1 cellular context compared by ENCODE assay signal in the genomic region with DNA sequence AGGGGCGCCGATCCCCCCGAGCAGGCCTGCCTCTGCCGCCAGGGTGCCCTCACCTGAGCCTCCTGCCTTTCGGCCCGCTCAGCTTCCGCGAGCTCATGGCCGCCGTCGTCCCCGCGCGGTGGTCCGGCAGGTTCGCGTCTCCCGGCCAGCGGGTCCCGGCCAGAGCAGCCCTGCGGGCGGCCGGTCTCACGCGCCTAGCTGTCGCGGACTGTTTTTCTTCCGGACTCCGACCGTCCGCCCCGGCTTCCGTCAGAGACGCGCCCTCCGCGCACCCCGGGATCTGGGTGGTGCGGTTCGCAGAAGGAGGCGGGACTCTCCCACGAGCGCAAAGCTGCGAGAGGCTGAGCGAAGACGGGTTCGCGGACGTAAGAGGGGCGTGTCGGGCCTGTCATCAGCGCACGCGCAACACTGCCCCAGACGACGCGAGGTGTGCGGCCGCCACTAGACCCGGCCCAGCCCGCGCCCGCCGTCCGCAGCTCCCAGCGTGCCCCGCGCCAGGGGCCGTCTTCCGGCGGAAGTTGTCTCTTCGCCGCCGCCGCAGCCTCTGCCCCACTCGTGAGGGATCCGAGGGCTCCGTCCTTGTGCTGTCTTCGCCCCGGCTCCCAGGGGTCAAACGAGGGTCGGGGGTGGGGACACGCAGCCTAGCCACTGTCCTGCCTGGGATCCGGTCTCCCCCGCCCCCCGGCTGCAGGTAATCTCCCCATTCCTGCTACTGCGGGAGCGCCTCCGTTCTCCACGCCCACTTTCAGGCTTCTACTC.
TF ChIP-seq lines count a peak whose summit lies in the region.

A gene (minus strand): TSS at position 210 of the 759 bp plus-strand sequence. CDS start 113 bp downstream, at position 97.

TF ChIP-seq in K562, 482 proteins besides CTCF, POLR2A, EP300 and RAD21 (continued from another document and continues in another):
- TF ChIP-seq, protein P1, sequence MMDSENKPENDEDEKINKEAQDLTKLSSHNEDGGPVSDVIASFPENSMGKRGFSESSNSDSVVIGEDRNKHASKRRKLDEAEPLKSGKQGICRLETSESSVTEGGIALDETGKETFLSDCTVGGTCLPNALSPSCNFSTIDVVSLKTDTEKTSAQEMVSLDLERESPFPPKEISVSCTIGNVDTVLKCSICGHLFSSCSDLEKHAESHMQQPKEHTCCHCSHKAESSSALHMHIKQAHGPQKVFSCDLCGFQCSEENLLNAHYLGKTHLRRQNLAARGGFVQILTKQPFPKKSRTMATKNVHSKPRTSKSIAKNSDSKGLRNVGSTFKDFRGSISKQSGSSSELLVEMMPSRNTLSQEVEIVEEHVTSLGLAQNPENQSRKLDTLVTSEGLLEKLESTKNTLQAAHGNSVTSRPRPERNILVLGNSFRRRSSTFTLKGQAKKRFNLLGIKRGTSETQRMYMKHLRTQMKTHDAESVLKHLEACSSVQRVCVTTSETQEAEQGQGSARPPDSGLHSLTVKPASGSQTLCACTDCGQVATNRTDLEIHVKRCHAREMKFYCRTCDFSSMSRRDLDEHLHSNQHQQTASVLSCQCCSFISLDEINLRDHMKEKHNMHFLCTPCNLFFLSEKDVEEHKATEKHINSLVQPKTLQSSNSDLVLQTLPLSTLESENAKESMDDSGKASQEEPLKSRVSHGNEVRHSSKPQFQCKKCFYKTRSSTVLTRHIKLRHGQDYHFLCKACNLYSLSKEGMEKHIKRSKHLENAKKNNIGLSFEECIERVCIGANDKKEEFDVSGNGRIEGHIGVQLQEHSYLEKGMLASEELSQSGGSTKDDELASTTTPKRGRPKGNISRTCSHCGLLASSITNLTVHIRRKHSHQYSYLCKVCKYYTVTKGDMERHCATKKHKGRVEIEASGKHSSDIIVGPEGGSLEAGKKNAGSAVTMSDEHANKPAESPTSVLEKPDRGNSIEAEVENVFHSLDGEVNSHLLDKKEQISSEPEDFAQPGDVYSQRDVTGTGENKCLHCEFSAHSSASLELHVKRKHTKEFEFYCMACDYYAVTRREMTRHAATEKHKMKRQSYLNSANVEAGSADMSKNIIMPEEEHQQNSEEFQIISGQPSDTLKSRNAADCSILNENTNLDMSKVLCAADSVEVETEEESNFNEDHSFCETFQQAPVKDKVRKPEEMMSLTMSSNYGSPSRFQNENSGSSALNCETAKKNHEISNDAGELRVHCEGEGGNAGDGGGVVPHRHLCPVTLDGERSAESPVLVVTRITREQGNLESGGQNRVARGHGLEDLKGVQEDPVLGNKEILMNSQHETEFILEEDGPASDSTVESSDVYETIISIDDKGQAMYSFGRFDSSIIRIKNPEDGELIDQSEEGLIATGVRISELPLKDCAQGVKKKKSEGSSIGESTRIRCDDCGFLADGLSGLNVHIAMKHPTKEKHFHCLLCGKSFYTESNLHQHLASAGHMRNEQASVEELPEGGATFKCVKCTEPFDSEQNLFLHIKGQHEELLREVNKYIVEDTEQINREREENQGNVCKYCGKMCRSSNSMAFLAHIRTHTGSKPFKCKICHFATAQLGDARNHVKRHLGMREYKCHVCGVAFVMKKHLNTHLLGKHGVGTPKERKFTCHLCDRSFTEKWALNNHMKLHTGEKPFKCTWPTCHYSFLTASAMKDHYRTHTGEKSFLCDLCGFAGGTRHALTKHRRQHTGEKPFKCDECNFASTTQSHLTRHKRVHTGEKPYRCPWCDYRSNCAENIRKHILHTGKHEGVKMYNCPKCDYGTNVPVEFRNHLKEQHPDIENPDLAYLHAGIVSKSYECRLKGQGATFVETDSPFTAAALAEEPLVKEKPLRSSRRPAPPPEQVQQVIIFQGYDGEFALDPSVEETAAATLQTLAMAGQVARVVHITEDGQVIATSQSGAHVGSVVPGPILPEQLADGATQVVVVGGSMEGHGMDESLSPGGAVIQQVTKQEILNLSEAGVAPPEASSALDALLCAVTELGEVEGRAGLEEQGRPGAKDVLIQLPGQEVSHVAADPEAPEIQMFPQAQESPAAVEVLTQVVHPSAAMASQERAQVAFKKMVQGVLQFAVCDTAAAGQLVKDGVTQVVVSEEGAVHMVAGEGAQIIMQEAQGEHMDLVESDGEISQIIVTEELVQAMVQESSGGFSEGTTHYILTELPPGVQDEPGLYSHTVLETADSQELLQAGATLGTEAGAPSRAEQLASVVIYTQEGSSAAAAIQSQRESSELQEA (IDR thresholded peaks at IDR 0.05; ENCODE audit: low read depth): peak; percentile 86
- peak; percentile 55; the same call in 1 of the 2 replicates for TF ChIP-seq ESRRA (IDR thresholded peaks at IDR 0.05; ENCODE audit: borderline replicate concordance, low read depth)
- no peak for TF ChIP-seq ARHGAP35 (IDR thresholded peaks at IDR 0.05; ENCODE audit: partially characterized antibody)
- TF ChIP-seq MAZ (CRISPR knock-in tag; conservative IDR thresholded peaks at IDR 0.05 in 1 of 2, IDR thresholded peaks at IDR 0.05 in 1 of 2): peak; percentile 27 to 29; a peak in 2 of 4 replicates
- TF ChIP-seq, protein P2, sequence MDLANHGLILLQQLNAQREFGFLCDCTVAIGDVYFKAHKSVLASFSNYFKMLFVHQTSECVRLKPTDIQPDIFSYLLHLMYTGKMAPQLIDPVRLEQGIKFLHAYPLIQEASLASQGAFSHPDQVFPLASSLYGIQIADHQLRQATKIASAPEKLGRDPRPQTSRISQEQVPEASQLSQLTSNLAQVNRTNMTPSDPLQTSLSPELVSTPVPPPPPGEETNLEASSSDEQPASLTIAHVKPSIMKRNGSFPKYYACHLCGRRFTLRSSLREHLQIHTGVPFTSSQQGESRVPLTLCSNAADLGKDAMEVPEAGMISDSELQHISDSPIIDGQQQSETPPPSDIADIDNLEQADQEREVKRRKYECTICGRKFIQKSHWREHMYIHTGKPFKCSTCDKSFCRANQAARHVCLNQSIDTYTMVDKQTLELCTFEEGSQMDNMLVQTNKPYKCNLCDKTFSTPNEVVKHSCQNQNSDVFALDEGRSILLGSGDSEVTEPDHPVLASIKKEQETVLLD (IDR thresholded peaks at IDR 0.05): peak; percentile 41; the same call in 1 of the 2 replicates
- no peak for TF ChIP-seq HEY1 (CRISPR knock-in tag; IDR thresholded peaks at IDR 0.05; ENCODE audit: borderline replicate concordance)
- TF ChIP-seq ZC3H8 (IDR thresholded peaks at IDR 0.05): no peak
- TF ChIP-seq, protein P3, sequence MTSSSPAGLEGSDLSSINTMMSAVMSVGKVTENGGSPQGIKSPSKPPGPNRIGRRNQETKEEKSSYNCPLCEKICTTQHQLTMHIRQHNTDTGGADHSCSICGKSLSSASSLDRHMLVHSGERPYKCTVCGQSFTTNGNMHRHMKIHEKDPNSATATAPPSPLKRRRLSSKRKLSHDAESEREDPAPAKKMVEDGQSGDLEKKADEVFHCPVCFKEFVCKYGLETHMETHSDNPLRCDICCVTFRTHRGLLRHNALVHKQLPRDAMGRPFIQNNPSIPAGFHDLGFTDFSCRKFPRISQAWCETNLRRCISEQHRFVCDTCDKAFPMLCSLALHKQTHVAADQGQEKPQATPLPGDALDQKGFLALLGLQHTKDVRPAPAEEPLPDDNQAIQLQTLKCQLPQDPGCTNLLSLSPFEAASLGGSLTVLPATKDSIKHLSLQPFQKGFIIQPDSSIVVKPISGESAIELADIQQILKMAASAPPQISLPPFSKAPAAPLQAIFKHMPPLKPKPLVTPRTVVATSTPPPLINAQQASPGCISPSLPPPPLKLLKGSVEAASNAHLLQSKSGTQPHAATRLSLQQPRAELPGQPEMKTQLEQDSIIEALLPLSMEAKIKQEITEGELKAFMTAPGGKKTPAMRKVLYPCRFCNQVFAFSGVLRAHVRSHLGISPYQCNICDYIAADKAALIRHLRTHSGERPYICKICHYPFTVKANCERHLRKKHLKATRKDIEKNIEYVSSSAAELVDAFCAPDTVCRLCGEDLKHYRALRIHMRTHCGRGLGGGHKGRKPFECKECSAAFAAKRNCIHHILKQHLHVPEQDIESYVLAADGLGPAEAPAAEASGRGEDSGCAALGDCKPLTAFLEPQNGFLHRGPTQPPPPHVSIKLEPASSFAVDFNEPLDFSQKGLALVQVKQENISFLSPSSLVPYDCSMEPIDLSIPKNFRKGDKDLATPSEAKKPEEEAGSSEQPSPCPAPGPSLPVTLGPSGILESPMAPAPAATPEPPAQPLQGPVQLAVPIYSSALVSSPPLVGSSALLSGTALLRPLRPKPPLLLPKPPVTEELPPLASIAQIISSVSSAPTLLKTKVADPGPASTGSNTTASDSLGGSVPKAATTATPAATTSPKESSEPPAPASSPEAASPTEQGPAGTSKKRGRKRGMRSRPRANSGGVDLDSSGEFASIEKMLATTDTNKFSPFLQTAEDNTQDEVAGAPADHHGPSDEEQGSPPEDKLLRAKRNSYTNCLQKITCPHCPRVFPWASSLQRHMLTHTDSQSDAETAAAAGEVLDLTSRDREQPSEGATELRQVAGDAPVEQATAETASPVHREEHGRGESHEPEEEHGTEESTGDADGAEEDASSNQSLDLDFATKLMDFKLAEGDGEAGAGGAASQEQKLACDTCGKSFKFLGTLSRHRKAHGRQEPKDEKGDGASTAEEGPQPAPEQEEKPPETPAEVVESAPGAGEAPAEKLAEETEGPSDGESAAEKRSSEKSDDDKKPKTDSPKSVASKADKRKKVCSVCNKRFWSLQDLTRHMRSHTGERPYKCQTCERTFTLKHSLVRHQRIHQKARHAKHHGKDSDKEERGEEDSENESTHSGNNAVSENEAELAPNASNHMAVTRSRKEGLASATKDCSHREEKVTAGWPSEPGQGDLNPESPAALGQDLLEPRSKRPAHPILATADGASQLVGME (CRISPR knock-in tag; IDR thresholded peaks at IDR 0.05): no peak
- TF ChIP-seq, protein P4, sequence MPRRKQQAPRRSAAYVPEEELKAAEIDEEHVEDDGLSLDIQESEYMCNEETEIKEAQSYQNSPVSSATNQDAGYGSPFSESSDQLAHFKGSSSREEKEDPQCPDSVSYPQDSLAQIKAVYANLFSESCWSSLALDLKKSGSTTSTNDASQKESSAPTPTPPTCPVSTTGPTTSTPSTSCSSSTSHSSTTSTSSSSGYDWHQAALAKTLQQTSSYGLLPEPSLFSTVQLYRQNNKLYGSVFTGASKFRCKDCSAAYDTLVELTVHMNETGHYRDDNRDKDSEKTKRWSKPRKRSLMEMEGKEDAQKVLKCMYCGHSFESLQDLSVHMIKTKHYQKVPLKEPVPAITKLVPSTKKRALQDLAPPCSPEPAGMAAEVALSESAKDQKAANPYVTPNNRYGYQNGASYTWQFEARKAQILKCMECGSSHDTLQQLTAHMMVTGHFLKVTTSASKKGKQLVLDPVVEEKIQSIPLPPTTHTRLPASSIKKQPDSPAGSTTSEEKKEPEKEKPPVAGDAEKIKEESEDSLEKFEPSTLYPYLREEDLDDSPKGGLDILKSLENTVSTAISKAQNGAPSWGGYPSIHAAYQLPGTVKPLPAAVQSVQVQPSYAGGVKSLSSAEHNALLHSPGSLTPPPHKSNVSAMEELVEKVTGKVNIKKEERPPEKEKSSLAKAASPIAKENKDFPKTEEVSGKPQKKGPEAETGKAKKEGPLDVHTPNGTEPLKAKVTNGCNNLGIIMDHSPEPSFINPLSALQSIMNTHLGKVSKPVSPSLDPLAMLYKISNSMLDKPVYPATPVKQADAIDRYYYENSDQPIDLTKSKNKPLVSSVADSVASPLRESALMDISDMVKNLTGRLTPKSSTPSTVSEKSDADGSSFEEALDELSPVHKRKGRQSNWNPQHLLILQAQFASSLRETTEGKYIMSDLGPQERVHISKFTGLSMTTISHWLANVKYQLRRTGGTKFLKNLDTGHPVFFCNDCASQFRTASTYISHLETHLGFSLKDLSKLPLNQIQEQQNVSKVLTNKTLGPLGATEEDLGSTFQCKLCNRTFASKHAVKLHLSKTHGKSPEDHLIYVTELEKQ (CRISPR knock-in tag; IDR thresholded peaks at IDR 0.05): no peak
- TF ChIP-seq, protein P5, sequence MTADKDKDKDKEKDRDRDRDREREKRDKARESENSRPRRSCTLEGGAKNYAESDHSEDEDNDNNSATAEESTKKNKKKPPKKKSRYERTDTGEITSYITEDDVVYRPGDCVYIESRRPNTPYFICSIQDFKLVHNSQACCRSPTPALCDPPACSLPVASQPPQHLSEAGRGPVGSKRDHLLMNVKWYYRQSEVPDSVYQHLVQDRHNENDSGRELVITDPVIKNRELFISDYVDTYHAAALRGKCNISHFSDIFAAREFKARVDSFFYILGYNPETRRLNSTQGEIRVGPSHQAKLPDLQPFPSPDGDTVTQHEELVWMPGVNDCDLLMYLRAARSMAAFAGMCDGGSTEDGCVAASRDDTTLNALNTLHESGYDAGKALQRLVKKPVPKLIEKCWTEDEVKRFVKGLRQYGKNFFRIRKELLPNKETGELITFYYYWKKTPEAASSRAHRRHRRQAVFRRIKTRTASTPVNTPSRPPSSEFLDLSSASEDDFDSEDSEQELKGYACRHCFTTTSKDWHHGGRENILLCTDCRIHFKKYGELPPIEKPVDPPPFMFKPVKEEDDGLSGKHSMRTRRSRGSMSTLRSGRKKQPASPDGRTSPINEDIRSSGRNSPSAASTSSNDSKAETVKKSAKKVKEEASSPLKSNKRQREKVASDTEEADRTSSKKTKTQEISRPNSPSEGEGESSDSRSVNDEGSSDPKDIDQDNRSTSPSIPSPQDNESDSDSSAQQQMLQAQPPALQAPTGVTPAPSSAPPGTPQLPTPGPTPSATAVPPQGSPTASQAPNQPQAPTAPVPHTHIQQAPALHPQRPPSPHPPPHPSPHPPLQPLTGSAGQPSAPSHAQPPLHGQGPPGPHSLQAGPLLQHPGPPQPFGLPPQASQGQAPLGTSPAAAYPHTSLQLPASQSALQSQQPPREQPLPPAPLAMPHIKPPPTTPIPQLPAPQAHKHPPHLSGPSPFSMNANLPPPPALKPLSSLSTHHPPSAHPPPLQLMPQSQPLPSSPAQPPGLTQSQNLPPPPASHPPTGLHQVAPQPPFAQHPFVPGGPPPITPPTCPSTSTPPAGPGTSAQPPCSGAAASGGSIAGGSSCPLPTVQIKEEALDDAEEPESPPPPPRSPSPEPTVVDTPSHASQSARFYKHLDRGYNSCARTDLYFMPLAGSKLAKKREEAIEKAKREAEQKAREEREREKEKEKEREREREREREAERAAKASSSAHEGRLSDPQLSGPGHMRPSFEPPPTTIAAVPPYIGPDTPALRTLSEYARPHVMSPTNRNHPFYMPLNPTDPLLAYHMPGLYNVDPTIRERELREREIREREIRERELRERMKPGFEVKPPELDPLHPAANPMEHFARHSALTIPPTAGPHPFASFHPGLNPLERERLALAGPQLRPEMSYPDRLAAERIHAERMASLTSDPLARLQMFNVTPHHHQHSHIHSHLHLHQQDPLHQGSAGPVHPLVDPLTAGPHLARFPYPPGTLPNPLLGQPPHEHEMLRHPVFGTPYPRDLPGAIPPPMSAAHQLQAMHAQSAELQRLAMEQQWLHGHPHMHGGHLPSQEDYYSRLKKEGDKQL (CRISPR knock-in tag; IDR thresholded peaks at IDR 0.05; ENCODE audit: borderline replicate concordance): no peak
- no peak for TF ChIP-seq ZNF146 (CRISPR knock-in tag; IDR thresholded peaks at IDR 0.05; ENCODE audit: unreplicated experiment)
- 0 out of 2 replicates have a peak, but pooled peaks have one; percentile 36 for TF ChIP-seq ZFPM2 (CRISPR knock-in tag; IDR thresholded peaks at IDR 0.05)
- no peak for TF ChIP-seq CSDE1 (IDR thresholded peaks at IDR 0.05)
- no peak for TF ChIP-seq TCFL5 (CRISPR knock-in tag; conservative IDR thresholded peaks at IDR 0.05)
- TF ChIP-seq ZFX (CRISPR knock-in tag; IDR thresholded peaks at IDR 0.05): peak; percentile 69
- peak; percentile 89 for TF ChIP-seq KLF13 (tag; IDR thresholded peaks at IDR 0.05; ENCODE audit: borderline replicate concordance, low read depth)
- TF ChIP-seq WHSC1 (IDR thresholded peaks at IDR 0.05; ENCODE audit: low read length): no peak
- TF ChIP-seq XRCC5 (IDR thresholded peaks at IDR 0.05; ENCODE audit: low read depth, low read length): no peak
- no peak for TF ChIP-seq XRCC3 (IDR thresholded peaks at IDR 0.05)
- TF ChIP-seq PTBP1 (IDR thresholded peaks at IDR 0.05; ENCODE audit: low read depth, low read length): no peak
- TF ChIP-seq NFIX (CRISPR knock-in tag; IDR thresholded peaks at IDR 0.05; ENCODE audit: low read depth): no peak
- peak; percentile 52 for TF ChIP-seq RBM22 (IDR thresholded peaks at IDR 0.05; ENCODE audit: low read depth, low read length, poor library complexity, severe bottlenecking)
- no peak for TF ChIP-seq TBP (optimal IDR thresholded peaks at IDR 0.05; ENCODE audit: low read depth, low read length)
- TF ChIP-seq ZNF75A (CRISPR knock-in tag; IDR thresholded peaks at IDR 0.05): no peak
- TF ChIP-seq ZNF830 (CRISPR knock-in tag; IDR thresholded peaks at IDR 0.05): no peak
- TF ChIP-seq NRF1 (conservative IDR thresholded peaks at IDR 0.05 in 1 of 2, IDR thresholded peaks at IDR 0.05 in 1 of 2): peak; percentile 95 to 96
